Comparison of ENCODE assay signal across 26 cellular contexts in genomic region chr12:64976131-64976530, GRCh38.
DNase-seq lines count a peak whose midpoint lies in the region; ATAC-seq and TF ChIP-seq lines count a peak whose summit lies in the region.
"Had no signal": no experiment of that assay in that cellular context is flagged by ENCODE, and none has a peak within 500 bp of the region (broad histone marks: within the 10 kb centered on the region; RNA-seq: fewer than 3 reads in every experiment).

No MANE protein-coding gene starts in this region.

- no peaks in the 10 kb centered on the region for H3K79me2 ChIP-seq in mammary epithelial cell (ENCODE audit: insufficient read depth, low read length)

- H3K4me3 ChIP-seq in mammary epithelial cell (replicated peaks in 1 of 3; ENCODE audit: insufficient read depth in 1 of 3, low read depth in 2 of 3, low read length in 3 of 3): no peak overlapping the region
- H3K4me3 ChIP-seq: A549, lower lobe of right lung, mucosa of descending colon, tibial artery had no signal

- no peak overlapping the region for H3K27ac ChIP-seq in mammary epithelial cell (ENCODE audit: insufficient read depth, low read depth, low read length)
- H3K27ac ChIP-seq: A549, lower lobe of right lung, tibial artery had no signal

- H3K4me3 Mint-ChIP-seq in stimulated activated effector memory CD8-positive, alpha-beta T cell treated with anti-CD3 and anti-CD28 coated beads, Interleukin-12 subunit alpha, Interleukin-12 subunit beta, amount 100 ng/mL, for 72 hours: no peak overlapping the region
- H3K4me3 Mint-ChIP-seq: activated CD4-positive, alpha-beta T cell treated with anti-CD3 and anti-CD28 coated beads, Interleukin-2, amount 10 ng/mL, durations not matched to agents 24 days and 14 days; activated naive CD8-positive, alpha-beta T cell treated with anti-CD3 and anti-CD28 coated beads, Interleukin-2, amount 50 U/mL, for 24 hours; activated T-cell treated with anti-CD3 and anti-CD28 coated beads, Interleukin-2, amount 50 U/mL, for 24 hours; CD8-positive, alpha-beta T cell; nephron; T-helper 2 cell treated with Interferon-gamma antibody and Interleukin-4, amounts not matched to agents 5 μg/mL and 100 μg/mL, for 36 hours had no signal

- H3K36me3 ChIP-seq in mammary epithelial cell (ENCODE audit: insufficient read depth, low read length): no peaks in the 10 kb centered on the region
- H3K36me3 ChIP-seq: lower lobe of right lung, tibial artery had no signal

- DNase-seq in A172 (ENCODE audit: low spot score) (peak; percentile 10), HT1080 (ENCODE audit: low read depth) (peak; percentile 41), RPMI8226 (peak; percentile 14), mammary epithelial cell (peak; percentile 73), NCI-H748 (lab: John Stamatoyannopoulos, UW; ENCODE audit: unreplicated experiment) (no peak)
- no peak for DNase-seq in stimulated activated effector memory CD8-positive, alpha-beta T cell treated with anti-CD3 and anti-CD28 coated beads, Interleukin-12 subunit alpha, Interleukin-12 subunit beta, amount 100 ng/mL, for 72 hours (ENCODE audit: low spot score in 2 of 2)
- DNase-seq: activated CD4-positive, alpha-beta T cell treated with anti-CD3 and anti-CD28 coated beads, Interleukin-2, amount 10 ng/mL, durations not matched to agents 24 days and 14 days; activated gamma-delta T cell; activated naive CD8-positive, alpha-beta T cell treated with anti-CD3 and anti-CD28 coated beads, Interleukin-2, amount 50 U/mL, for 24 hours; activated T-cell treated with anti-CD3 and anti-CD28 coated beads, Interleukin-2, amount 50 U/mL, for 24 hours; CD8-positive, alpha-beta T cell; GDM1; kidney glomerular epithelial cell; lower lobe of right lung; mucosa of descending colon; NCI-H1105 treated with DMSO at 0.1 percent for 48 hours; NCI-H2029; NCI-H748 treated with DMSO at 0.1 percent for 48 hours; small intestine; tibial artery had no signal

- ATAC-seq in HG03159 (IDR thresholded peaks at IDR 0.05; ENCODE audit: unreplicated experiment) (no peak), GM21576 (IDR thresholded peaks at IDR 0.05; ENCODE audit: unreplicated experiment) (no peak)
- ATAC-seq in stimulated activated effector memory CD8-positive, alpha-beta T cell treated with anti-CD3 and anti-CD28 coated beads, Interleukin-12 subunit alpha, Interleukin-12 subunit beta, amount 100 ng/mL, for 72 hours: no peak
- ATAC-seq: A549; activated naive CD8-positive, alpha-beta T cell treated with anti-CD3 and anti-CD28 coated beads, Interleukin-2, amount 50 U/mL, for 24 hours; CD8-positive, alpha-beta T cell; lower lobe of right lung; mucosa of descending colon; Right ventricle myocardium inferior had no signal

- H3K27ac Mint-ChIP-seq in stimulated activated effector memory CD8-positive, alpha-beta T cell treated with anti-CD3 and anti-CD28 coated beads, Interleukin-12 subunit alpha, Interleukin-12 subunit beta, amount 100 ng/mL, for 72 hours: no peak overlapping the region
- H3K27ac Mint-ChIP-seq: activated CD4-positive, alpha-beta T cell treated with anti-CD3 and anti-CD28 coated beads, Interleukin-2, amount 10 ng/mL, durations not matched to agents 24 days and 14 days; activated naive CD8-positive, alpha-beta T cell treated with anti-CD3 and anti-CD28 coated beads, Interleukin-2, amount 50 U/mL, for 24 hours; activated T-cell treated with anti-CD3 and anti-CD28 coated beads, Interleukin-2, amount 50 U/mL, for 24 hours; CD8-positive, alpha-beta T cell; nephron; T-helper 2 cell treated with Interferon-gamma antibody and Interleukin-4, amounts not matched to agents 5 μg/mL and 100 μg/mL, for 36 hours had no signal

- no TSS peak for BruUV-seq in mammary epithelial cell (replicated peaks; lab: Mats Ljungman, UMichigan)

- no peaks in the 10 kb centered on the region for H3K36me3 Mint-ChIP-seq in stimulated activated effector memory CD8-positive, alpha-beta T cell treated with anti-CD3 and anti-CD28 coated beads, Interleukin-12 subunit alpha, Interleukin-12 subunit beta, amount 100 ng/mL, for 72 hours
- H3K36me3 Mint-ChIP-seq: CD8-positive, alpha-beta T cell had no signal

- peaks cover 3% of the 10 kb centered on the region for H4K20me1 ChIP-seq in mammary epithelial cell (ENCODE audit: insufficient read depth, low read length)

- H3K9me3 Mint-ChIP-seq in stimulated activated effector memory CD8-positive, alpha-beta T cell treated with anti-CD3 and anti-CD28 coated beads, Interleukin-12 subunit alpha, Interleukin-12 subunit beta, amount 100 ng/mL, for 72 hours: no peaks in the 10 kb centered on the region
- H3K9me3 Mint-ChIP-seq: activated naive CD8-positive, alpha-beta T cell treated with anti-CD3 and anti-CD28 coated beads, Interleukin-2, amount 50 U/mL, for 24 hours; activated T-cell treated with anti-CD3 and anti-CD28 coated beads, Interleukin-2, amount 50 U/mL, for 24 hours; T-helper 2 cell treated with Interferon-gamma antibody and Interleukin-4, amounts not matched to agents 5 μg/mL and 100 μg/mL, for 36 hours had no signal

- H3K4me1 ChIP-seq in mammary epithelial cell (ENCODE audit: insufficient read depth, low read length): peaks cover 5% of the 10 kb centered on the region
- H3K4me1 ChIP-seq: A549, lower lobe of right lung, tibial artery had no signal

- peaks cover 5% of the 10 kb centered on the region for H3K9me3 ChIP-seq in mammary epithelial cell (replicated peaks; ENCODE audit: insufficient read depth, low read length)
- H3K9me3 ChIP-seq: A549, lower lobe of right lung, mucosa of descending colon, tibial artery had no signal

- in situ Hi-C loops in mammary epithelial cell (cut with MboI; ENCODE audit: low sequenced_read_pairs in 2 of 2): no loop called here

- H3K9ac ChIP-seq in mammary epithelial cell (ENCODE audit: insufficient read depth, low read length): no peak overlapping the region

- H3K4me1 Mint-ChIP-seq in stimulated activated effector memory CD8-positive, alpha-beta T cell treated with anti-CD3 and anti-CD28 coated beads, Interleukin-12 subunit alpha, Interleukin-12 subunit beta, amount 100 ng/mL, for 72 hours: no peaks in the 10 kb centered on the region
- H3K4me1 Mint-ChIP-seq: activated CD4-positive, alpha-beta T cell treated with anti-CD3 and anti-CD28 coated beads, Interleukin-2, amount 10 ng/mL, durations not matched to agents 24 days and 14 days; activated naive CD8-positive, alpha-beta T cell treated with anti-CD3 and anti-CD28 coated beads, Interleukin-2, amount 50 U/mL, for 24 hours; nephron had no signal

- no peak for TF ChIP-seq CTCF in mammary epithelial cell (conservative IDR thresholded peaks at IDR 0.05 in 1 of 2, IDR thresholded peaks at IDR 0.05 in 1 of 2; ENCODE audit: extremely low read depth in 1 of 2, insufficient read depth in 1 of 2, low read depth in 1 of 2, low read length in 2 of 2)

- dilution Hi-C loops in mammary epithelial cell (cut with HindIII; ENCODE audit: low sequenced_read_pairs): no loop called here

- intact Hi-C loops in mammary epithelial cell (cut with micrococcal nuclease): no loop called here

- no peak overlapping the region for H2AFZ ChIP-seq in mammary epithelial cell (ENCODE audit: low read depth, low read length)

- no peak overlapping the region for H3K4me2 ChIP-seq in mammary epithelial cell (ENCODE audit: insufficient read depth, low read depth, low read length)
- H3K4me2 ChIP-seq: A549 had no signal

- CTCF ChIA-PET in mammary epithelial cell (lab: Charles Lee; ENCODE audit: low non-redundant PET): no interaction called here

- peaks cover 10% of the 10 kb centered on the region for H3K27me3 ChIP-seq in mammary epithelial cell (ENCODE audit: insufficient read depth, low read length)
- H3K27me3 ChIP-seq: tibial artery had no signal

Comparison
In these comparisons a context has a peak if more than half of its experiments do, and no peak if none do; other contexts are left out.
1. DNase-seq: peak in A172 (single experiment), HT1080 (single experiment), RPMI8226 (single experiment) and mammary epithelial cell (single experiment); none in NCI-H748 (single experiment) and stimulated activated effector memory CD8-positive, alpha-beta T cell treated with anti-CD3 and anti-CD28 coated beads, Interleukin-12 subunit alpha, Interleukin-12 subunit beta, amount 100 ng/mL, for 72 hours (0 of 2).